ENCODE assay signal across 10 cellular contexts in the genomic region with DNA sequence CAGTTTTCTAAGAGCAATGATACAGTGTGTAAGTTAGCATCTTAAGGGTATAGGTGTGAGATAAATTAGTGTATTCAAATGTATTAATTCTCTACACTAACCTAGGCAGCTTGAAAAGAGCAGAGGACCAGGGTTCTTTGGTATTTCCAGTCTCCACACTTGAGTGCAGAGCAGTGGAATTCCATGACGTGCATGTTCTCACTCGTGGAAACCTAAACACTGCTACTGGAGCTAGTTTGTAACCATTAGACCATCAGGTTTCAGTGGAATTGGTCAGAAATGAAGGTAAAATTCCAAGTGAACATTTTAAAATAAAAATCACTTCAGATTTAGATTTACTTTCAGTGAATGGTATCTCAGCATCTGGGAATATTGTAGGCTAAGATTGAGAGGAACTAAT.
"Had no signal": no experiment of that assay in that cellular context is flagged by ENCODE, and none has a peak within 500 bp of the region (broad histone marks: within the 10 kb centered on the region; RNA-seq: fewer than 3 reads in every experiment).

No MANE protein-coding gene starts in this region.

- DNase-seq: activated CD4-positive, alpha-beta T cell treated with anti-CD3 and anti-CD28 coated beads for 1 hour; activated CD4-positive, alpha-beta T cell treated with anti-CD3 and anti-CD28 coated beads, Interleukin-2, amount 50 U/mL, for 48 hours; activated CD8-positive, alpha-beta memory T cell treated with anti-CD3 and anti-CD28 coated beads, Interleukin-2, amount 10 ng/mL, durations not matched to agents 7 days and 5 days; activated gamma-delta T cell; activated T-cell treated with anti-CD3 and anti-CD28 coated beads, Interleukin-2, amount 50 U/mL, for 4 hours; hippocampal formation; kidney glomerular epithelial cell; mammary epithelial cell; occipital lobe; T-helper 9 cell had no signal
